Comparison of ENCODE assay signal across 8 cellular contexts in genomic region chr4:2261110-2261852, GRCh38. TPM values are rescaled to one million over a fixed set of nuclear protein-coding genes. Genes with fewer than 3 reads are reported as not detected.
DNase-seq lines count a peak whose midpoint lies in the region; ATAC-seq, FAIRE-seq and TF ChIP-seq lines count a peak whose summit lies in the region.

No MANE protein-coding gene starts in this region.

- peaks cover 0 to 17% of the 10 kb centered on the region in 2 experiments for H3K36me3 ChIP-seq in endothelial cell of umbilical vein (ENCODE audit: control insufficient read depth in 2 of 2, extremely low read depth in 1 of 2, insufficient read depth in 2 of 2, low read length in 2 of 2)
- H3K36me3 ChIP-seq in mucosa of descending colon (ENCODE audit: low read depth), result peaks cover 5% of the 10 kb centered on the region

- H3K79me2 ChIP-seq in endothelial cell of umbilical vein (ENCODE audit: control insufficient read depth, insufficient read depth, low read length), result peaks cover 15% of the 10 kb centered on the region

- H3K9me1 ChIP-seq in endothelial cell of umbilical vein (replicated peaks; ENCODE audit: control insufficient read depth, extremely low read depth, insufficient read depth, low read length), result no peaks in the 10 kb centered on the region

- peak overlapping the region; percentile 65 to 87 for H3K27ac Mint-ChIP-seq in stimulated activated naive CD8-positive, alpha-beta T cell treated with anti-CD3 and anti-CD28 coated beads, Interleukin-15, amount 100 ng/mL, for 72 hours

- 18% methylated on average over 9 of the region's 91 CpGs for WGBS in A549 (ENCODE audit: missing lambda C conversion rate)

- intact Hi-C loops in endothelial cell of umbilical vein (cut with micrococcal nuclease) (no loop called here), mucosa of descending colon (cut with DNase I, micrococcal nuclease) (no loop called here)

- dilution Hi-C loops in endothelial cell of umbilical vein (cut with MboI; ENCODE audit: extremely low pct_ligation_motif_present, low sequenced_read_pairs), result no loop called here

- no peak for TF ChIP-seq EP300 in A549 (IDR thresholded peaks at IDR 0.05)
- no peak for TF ChIP-seq EP300 in Ishikawa (IDR thresholded peaks at IDR 0.05; ENCODE audit: borderline replicate concordance)

- H3K4me1 ChIP-seq in A549 (peaks cover 6% of the 10 kb centered on the region; the same call in 1 of the 3 replicates), endothelial cell of umbilical vein (ENCODE audit: control insufficient read depth, extremely low read depth, insufficient read depth, low read length) (peaks cover 22% of the 10 kb centered on the region), mucosa of descending colon (ENCODE audit: low read depth) (peaks cover 25% of the 10 kb centered on the region)

- FAIRE-seq in A549 (lab: Jason Lieb, UNC), result no peak
- FAIRE-seq in endothelial cell of umbilical vein (lab: Jason Lieb, UNC), result peak; percentile 24

- H3K27ac ChIP-seq in A549 (peak overlapping the region; percentile 76 to 94), endothelial cell of umbilical vein (ENCODE audit: insufficient read depth, low read depth, low read length) (peak overlapping the region; percentile 56)

- no peaks in the 10 kb centered on the region for H3K9me3 Mint-ChIP-seq in stimulated activated naive CD8-positive, alpha-beta T cell treated with anti-CD3 and anti-CD28 coated beads, Interleukin-15, amount 100 ng/mL, for 72 hours

- no peaks in the 10 kb centered on the region for H4K20me1 ChIP-seq in endothelial cell of umbilical vein (replicated peaks; ENCODE audit: control insufficient read depth, extremely low read depth, insufficient read depth, low read length)

- DNase-seq in A549 (ENCODE audit: low read depth in 1 of 2, low spot score in 1 of 2) (peak; percentile 7 to 24), endothelial cell of umbilical vein (ENCODE audit: low read depth, low spot score) (peak; percentile 30), mucosa of descending colon (peak; percentile 68 to 77 (median 75)), T1000 (lab: John Stamatoyannopoulos, UW) (no peak)
- DNase-seq in activated CD8-positive, alpha-beta memory T cell treated with anti-CD3 and anti-CD28 coated beads for 24 hours, result peak; percentile 80
- peak; percentile 50 to 65 for DNase-seq in stimulated activated naive CD8-positive, alpha-beta T cell treated with anti-CD3 and anti-CD28 coated beads, Interleukin-15, amount 100 ng/mL, for 72 hours

- H3K9ac ChIP-seq in endothelial cell of umbilical vein (replicated peaks; ENCODE audit: extremely low read depth, insufficient read depth, low read length), result peak overlapping the region; percentile 71

- peaks cover 12% of the 10 kb centered on the region for H3K4me1 Mint-ChIP-seq in stimulated activated naive CD8-positive, alpha-beta T cell treated with anti-CD3 and anti-CD28 coated beads, Interleukin-15, amount 100 ng/mL, for 72 hours

- ATAC-seq in A549, result peak in 1 of 2 experiments; percentile 44; a peak in 2 of 6 replicates
- ATAC-seq in GM18498 (IDR thresholded peaks at IDR 0.05; ENCODE audit: unreplicated experiment), result peak; percentile 29
- ATAC-seq in mucosa of descending colon, result peak; percentile 51
- peak; percentile 18 for ATAC-seq in stimulated activated naive CD8-positive, alpha-beta T cell treated with anti-CD3 and anti-CD28 coated beads, Interleukin-15, amount 100 ng/mL, for 72 hours

- POLR2A ChIA-PET in A549 (lab: Yijun Ruan, JAX), result no interaction called here
- POLR2A ChIA-PET in endothelial cell of umbilical vein (lab: Charles Lee), result interaction anchor here (1.0 kb wide), 1 partner anchor 208 kb away, joined by 4 read pairs; the partner anchor contains the start of gene RNF4

- peak overlapping the region; percentile 74 to 87 for H3K4me3 Mint-ChIP-seq in stimulated activated naive CD8-positive, alpha-beta T cell treated with anti-CD3 and anti-CD28 coated beads, Interleukin-15, amount 100 ng/mL, for 72 hours

- H3K9me3 ChIP-seq in A549, result no peaks in the 10 kb centered on the region
- no peaks in the 10 kb centered on the region for H3K9me3 ChIP-seq in endothelial cell of umbilical vein (replicated peaks; ENCODE audit: control insufficient read depth, insufficient read depth, low read length)
- H3K9me3 ChIP-seq in mucosa of descending colon, result no peaks in the 10 kb centered on the region

- H2AFZ ChIP-seq in endothelial cell of umbilical vein (ENCODE audit: low read depth, low read length), result peak overlapping the region; percentile 46

- H3K27me3 ChIP-seq in endothelial cell of umbilical vein (ENCODE audit: control insufficient read depth in 2 of 2, insufficient read depth in 2 of 2, low read length in 2 of 2), result no peaks in the 10 kb centered on the region

- H3K27me3 Mint-ChIP-seq in stimulated activated naive CD8-positive, alpha-beta T cell treated with anti-CD3 and anti-CD28 coated beads, Interleukin-15, amount 100 ng/mL, for 72 hours, result no peaks in the 10 kb centered on the region

- TF ChIP-seq POLR2A in A549 (IDR thresholded peaks at IDR 0.05; ENCODE audit: low read length) (no peak), endothelial cell of umbilical vein (IDR thresholded peaks at IDR 0.05; ENCODE audit: low read depth, low read length) (peak; percentile 22)

- CTCF ChIA-PET in A549 (lab: Yijun Ruan, JAX) (no interaction called here), endothelial cell of umbilical vein (lab: Charles Lee) (interaction anchor here (1.0 to 1.3 kb wide), 3 partner anchors 41 to 180 kb away, joined by 3 to 5 read pairs (median 3); no protein-coding TSS in a partner anchor)

- BruUV-seq in endothelial cell of umbilical vein (replicated peaks; lab: Mats Ljungman, UMichigan), result TSS peak; percentile 54

- TF ChIP-seq RAD21 in A549 (conservative IDR thresholded peaks at IDR 0.05 in 1 of 2, IDR thresholded peaks at IDR 0.05 in 1 of 2) (no peak), Ishikawa (IDR thresholded peaks at IDR 0.05; ENCODE audit: low read depth) (no peak)

- peak overlapping the region; percentile 75 for H3K4me3 ChIP-seq in A549
- peak overlapping the region; percentile 63 to 72 (median 70) for H3K4me3 ChIP-seq in endothelial cell of umbilical vein (replicated peaks in 1 of 3; ENCODE audit: insufficient read depth in 1 of 3, low read depth in 1 of 3, low read length in 3 of 3)
- peak overlapping the region; percentile 88 for H3K4me3 ChIP-seq in mucosa of descending colon

- H3K4me2 ChIP-seq in A549 (peak overlapping the region; percentile 87), endothelial cell of umbilical vein (ENCODE audit: insufficient read depth, low read length) (peak overlapping the region; percentile 75)

- TF ChIP-seq CTCF in A549 (IDR thresholded peaks at IDR 0.05), result no peak
- TF ChIP-seq CTCF in endothelial cell of umbilical vein (IDR thresholded peaks at IDR 0.05; ENCODE audit: extremely low read depth in 1 of 2, insufficient read depth in 1 of 2, low read depth in 1 of 2, low read length in 2 of 2), result no peak
- no peak for TF ChIP-seq CTCF in mucosa of descending colon (IDR thresholded peaks at IDR 0.05)

RNA-seq across cellular contexts. Expression of gene MXD4, which starts 0.6 kb away (rescaled TPM):
- polyA plus RNA-seq in A549 (2011; rRNA removed) (10.8 and 12.6 TPM in 2 replicates), A549 (2017; fragmentation: RNase III; extraction: RNeasy Plus Mini Kit Qiagen cat#74134 plus additional on column Dnase treatment) (15.2 to 20.3 TPM (median 18.5 TPM) in 3 replicates), endothelial cell of umbilical vein (74.1 and 88.8 TPM in 2 replicates)
- 12.1 and 18.1 TPM in 2 replicates for polyA plus RNA-seq in A549 (2012; cell fraction: cytosol; rRNA removed)
- 24.4 and 28.3 TPM in 2 replicates for polyA plus RNA-seq in A549 (2012; cell fraction: nucleus; rRNA removed)
- 15.7 and 18.5 TPM in 2 replicates for polyA minus RNA-seq in A549 (2011; rRNA and poly(A)+ RNA removed)
- total RNA-seq in endothelial cell of umbilical vein (59.2 and 62.7 TPM in 2 replicates), mucosa of descending colon (10 to 100 TPM; 46.6 to 59.6 (median 52.6) TPM)
- polyA plus RNA-seq in endothelial cell of umbilical vein (2011; cell fraction: cytosol; rRNA removed), result 42.5 and 59.1 TPM in 2 replicates
- 100 and 120 TPM in 2 replicates for polyA plus RNA-seq in endothelial cell of umbilical vein (2011; cell fraction: nucleus; rRNA removed)
- polyA plus RNA-seq in endothelial cell of umbilical vein (2012), result 38.2 and 54.6 TPM in 2 replicates
- 65.1 and 80.2 TPM in 2 replicates for polyA minus RNA-seq in endothelial cell of umbilical vein
- polyA minus RNA-seq in endothelial cell of umbilical vein (2011; cell fraction: cytosol; rRNA and poly(A)+ RNA removed), result 21.3 TPM
- 58.5 and 81.1 TPM in 2 replicates for polyA minus RNA-seq in endothelial cell of umbilical vein (2011; cell fraction: nucleus; rRNA and poly(A)+ RNA removed)

RNA-seq across cellular contexts. Expression of gene HAUS3, which starts 19.4 kb away (rescaled TPM):
- polyA plus RNA-seq in A549 (2011; rRNA removed), result 5.7 and 10.6 TPM in 2 replicates
- 3.6 and 4.8 TPM in 2 replicates for polyA plus RNA-seq in A549 (2012; cell fraction: cytosol; rRNA removed)
- polyA plus RNA-seq in A549 (2012; cell fraction: nucleus; rRNA removed), result 8.7 and 10.3 TPM in 2 replicates
- polyA plus RNA-seq in A549 (2017; fragmentation: RNase III; extraction: RNeasy Plus Mini Kit Qiagen cat#74134 plus additional on column Dnase treatment), result 7.5 to 7.7 TPM (median 7.7 TPM) in 3 replicates
- polyA minus RNA-seq in A549 (2011; rRNA and poly(A)+ RNA removed), result 2.1 and 2.7 TPM in 2 replicates
- 15.9 and 16.0 TPM in 2 replicates for total RNA-seq in endothelial cell of umbilical vein
- 4.4 and 4.6 TPM in 2 replicates for polyA plus RNA-seq in endothelial cell of umbilical vein
- 3.8 TPM in 2 replicates for polyA plus RNA-seq in endothelial cell of umbilical vein (2011; cell fraction: cytosol; rRNA removed)
- 7.2 and 12.7 TPM in 2 replicates for polyA plus RNA-seq in endothelial cell of umbilical vein (2011; cell fraction: nucleus; rRNA removed)
- 7.3 and 11.5 TPM in 2 replicates for polyA plus RNA-seq in endothelial cell of umbilical vein (2012)
- polyA minus RNA-seq in endothelial cell of umbilical vein, result 3.3 and 3.9 TPM in 2 replicates
- polyA minus RNA-seq in endothelial cell of umbilical vein (2011; cell fraction: cytosol; rRNA and poly(A)+ RNA removed), result 4.2 TPM
- 4.9 and 6.0 TPM in 2 replicates for polyA minus RNA-seq in endothelial cell of umbilical vein (2011; cell fraction: nucleus; rRNA and poly(A)+ RNA removed)
- 10 to 100 TPM in 2 of 3 donors, 1 to 10 TPM in 1; 9.9 to 13.7 (median 11.4) TPM for total RNA-seq in mucosa of descending colon

RNA-seq across cellular contexts. Expression of gene POLN, which starts 19.4 kb away (rescaled TPM):
- 2.5 and 2.9 TPM in 2 replicates for polyA plus RNA-seq in A549 (2011; rRNA removed)
- 1.5 and 2.0 TPM in 2 replicates for polyA plus RNA-seq in A549 (2012; cell fraction: cytosol; rRNA removed)
- polyA plus RNA-seq in A549 (2012; cell fraction: nucleus; rRNA removed), result 7.3 and 7.9 TPM in 2 replicates
- polyA plus RNA-seq in A549 (2017; fragmentation: RNase III; extraction: RNeasy Plus Mini Kit Qiagen cat#74134 plus additional on column Dnase treatment), result 2.4 to 2.6 TPM (median 2.4 TPM) in 3 replicates
- 2.5 and 3.1 TPM in 2 replicates for polyA minus RNA-seq in A549 (2011; rRNA and poly(A)+ RNA removed)
- total RNA-seq in endothelial cell of umbilical vein, result 3.1 and 4.2 TPM in 2 replicates
- 1.3 TPM in 2 replicates for polyA plus RNA-seq in endothelial cell of umbilical vein
- 0.34 and 0.93 TPM in 2 replicates for polyA plus RNA-seq in endothelial cell of umbilical vein (2011; cell fraction: cytosol; rRNA removed)
- 6.6 and 8.6 TPM in 2 replicates for polyA plus RNA-seq in endothelial cell of umbilical vein (2011; cell fraction: nucleus; rRNA removed)
- 1.4 and 1.5 TPM in 2 replicates for polyA plus RNA-seq in endothelial cell of umbilical vein (2012)
- 1.4 and 3.6 TPM in 2 replicates for polyA minus RNA-seq in endothelial cell of umbilical vein
- not detected for polyA minus RNA-seq in endothelial cell of umbilical vein (2011; cell fraction: cytosol; rRNA and poly(A)+ RNA removed)
- polyA minus RNA-seq in endothelial cell of umbilical vein (2011; cell fraction: nucleus; rRNA and poly(A)+ RNA removed), result 3.1 and 4.5 TPM in 2 replicates
- total RNA-seq in mucosa of descending colon, result 1 to 10 TPM; 1.4 to 4.6 (median 1.4) TPM
